In genomic region chr6:116280960-116281316, GRCh38 we compare ENCODE assay signal across 11 cellular contexts. TPM values are rescaled to one million over a fixed set of nuclear protein-coding genes. Genes with fewer than 3 reads are reported as not detected.
DNase-seq lines count a peak whose midpoint lies in the region; ATAC-seq and TF ChIP-seq lines count a peak whose summit lies in the region.
"Had no signal": no experiment of that assay in that cellular context is flagged by ENCODE, and none has a peak within 500 bp of the region (broad histone marks: within the 10 kb centered on the region; RNA-seq: fewer than 3 reads in every experiment).

No MANE protein-coding gene starts in this region.

- peak overlapping the region; percentile 50 for H2AFZ ChIP-seq in hepatocyte

- no peaks in the 10 kb centered on the region for H3K9me3 Mint-ChIP-seq in T-helper 1 cell treated with Interleukin-12 subunit alpha and Interleukin-12 subunit beta and Interleukin-4 antibody, amounts not matched to agents 30 μg/mL and 1 μg/mL, for 36 hours
- H3K9me3 Mint-ChIP-seq in activated CD4-positive, alpha-beta memory T cell treated with anti-CD3 and anti-CD28 coated beads for 36 hours, result no peaks in the 10 kb centered on the region
- H3K9me3 Mint-ChIP-seq in stimulated activated memory B cell treated with anti-CD40 and anti-IgM and Interleukin-4, amounts not matched to agents 10 μg/mL and 1 μg/mL and 100 μg/mL, for 72 hours, result no peaks in the 10 kb centered on the region

- no peaks in the 10 kb centered on the region for H3K9me3 ChIP-seq in hepatocyte (ENCODE audit: low read depth)

- peaks cover 53% of the 10 kb centered on the region for H3K79me2 ChIP-seq in hepatocyte

- peaks cover 30% of the 10 kb centered on the region for H4K20me1 ChIP-seq in hepatocyte (ENCODE audit: insufficient read depth, poor library complexity, severe bottlenecking)

- H3K27ac ChIP-seq in hepatocyte, result peak overlapping the region; percentile 88

- intact Hi-C loops in activated CD4-positive, alpha-beta memory T cell treated with anti-CD3 and anti-CD28 coated beads for 36 hours (cut with micrococcal nuclease), result no loop called here

- CTCF ChIA-PET in activated CD4-positive, alpha-beta memory T cell treated with anti-CD3 and anti-CD28 coated beads for 36 hours (lab: Charles Lee), result interaction anchor here (1.1 to 5.2 kb wide), 4 partner anchors 11 to 290 kb away, joined by 3 to 30 read pairs (median 6); partner anchors contain the start of gene RWDD1

- ATAC-seq in stimulated activated memory B cell treated with anti-CD40 and anti-IgM and Interleukin-4, amounts not matched to agents 10 μg/mL and 1 μg/mL and 100 μg/mL, for 72 hours, result no peak
- ATAC-seq in HG03045 (IDR thresholded peaks at IDR 0.05; ENCODE audit: unreplicated experiment), result no peak

- H3K27ac Mint-ChIP-seq in T-helper 1 cell treated with Interleukin-12 subunit alpha and Interleukin-12 subunit beta and Interleukin-4 antibody, amounts not matched to agents 30 μg/mL and 1 μg/mL, for 36 hours, result no peak overlapping the region
- H3K27ac Mint-ChIP-seq in activated CD4-positive, alpha-beta memory T cell treated with anti-CD3 and anti-CD28 coated beads for 36 hours, result peak overlapping the region; percentile 95
- H3K27ac Mint-ChIP-seq in stimulated activated memory B cell treated with anti-CD40 and anti-IgM and Interleukin-4, amounts not matched to agents 10 μg/mL and 1 μg/mL and 100 μg/mL, for 72 hours, result peak overlapping the region; percentile 96

- DNase-seq in T-helper 1 cell, result no peak
- DNase-seq in activated CD4-positive, alpha-beta memory T cell treated with anti-CD3 and anti-CD28 coated beads for 36 hours, result no peak
- DNase-seq in hepatocyte (ENCODE audit: low spot score), result no peak
- no peak for DNase-seq in H4 (ENCODE audit: low spot score)
- no peak for DNase-seq in DMS114 treated with DMSO at 0.1 percent for 48 hours (lab: John Stamatoyannopoulos, UW; ENCODE audit: unreplicated experiment)
- DNase-seq: 8988T; KBM-7; NK-92 treated with Interleukin-12 subunit alpha and Interleukin-12 subunit beta, amount 100 ng/mL, for 24 hours had no signal

- H3K4me1 ChIP-seq in hepatocyte (ENCODE audit: insufficient read depth), result peaks cover 19% of the 10 kb centered on the region

- no peak for TF ChIP-seq CTCF in hepatocyte (IDR thresholded peaks at IDR 0.05; ENCODE audit: poor library complexity)

- peak overlapping the region; percentile 26 for H3K4me3 Mint-ChIP-seq in T-helper 1 cell treated with Interleukin-12 subunit alpha and Interleukin-12 subunit beta and Interleukin-4 antibody, amounts not matched to agents 30 μg/mL and 1 μg/mL, for 36 hours
- peak overlapping the region; percentile 91 for H3K4me3 Mint-ChIP-seq in activated CD4-positive, alpha-beta memory T cell treated with anti-CD3 and anti-CD28 coated beads for 36 hours
- peak overlapping the region; percentile 97 for H3K4me3 Mint-ChIP-seq in stimulated activated memory B cell treated with anti-CD40 and anti-IgM and Interleukin-4, amounts not matched to agents 10 μg/mL and 1 μg/mL and 100 μg/mL, for 72 hours

- no peaks in the 10 kb centered on the region for H3K36me3 ChIP-seq in hepatocyte (replicated peaks; ENCODE audit: insufficient read depth, low read depth)

- peaks cover 26% of the 10 kb centered on the region for H3K36me3 Mint-ChIP-seq in T-helper 1 cell treated with Interleukin-12 subunit alpha and Interleukin-12 subunit beta and Interleukin-4 antibody, amounts not matched to agents 30 μg/mL and 1 μg/mL, for 36 hours (ENCODE audit: low read depth)
- H3K36me3 Mint-ChIP-seq in activated CD4-positive, alpha-beta memory T cell treated with anti-CD3 and anti-CD28 coated beads for 36 hours, result peaks cover 32% of the 10 kb centered on the region
- H3K36me3 Mint-ChIP-seq in stimulated activated memory B cell treated with anti-CD40 and anti-IgM and Interleukin-4, amounts not matched to agents 10 μg/mL and 1 μg/mL and 100 μg/mL, for 72 hours, result peaks cover 32% of the 10 kb centered on the region

- WGBS in hepatocyte (ENCODE audit: low lambda C conversion rate, missing lambda C conversion rate), result 93% methylated on average over 5 of the region's 5 CpGs

- H3K4me3 ChIP-seq in hepatocyte, result peak overlapping the region; percentile 51

- peak overlapping the region; percentile 75 for H3K4me2 ChIP-seq in hepatocyte

- peaks cover 12% of the 10 kb centered on the region for H3K27me3 Mint-ChIP-seq in T-helper 1 cell treated with Interleukin-12 subunit alpha and Interleukin-12 subunit beta and Interleukin-4 antibody, amounts not matched to agents 30 μg/mL and 1 μg/mL, for 36 hours (ENCODE audit: low read depth)
- H3K27me3 Mint-ChIP-seq in activated CD4-positive, alpha-beta memory T cell treated with anti-CD3 and anti-CD28 coated beads for 36 hours, result no peaks in the 10 kb centered on the region
- no peaks in the 10 kb centered on the region for H3K27me3 Mint-ChIP-seq in stimulated activated memory B cell treated with anti-CD40 and anti-IgM and Interleukin-4, amounts not matched to agents 10 μg/mL and 1 μg/mL and 100 μg/mL, for 72 hours

- H3K27me3 ChIP-seq in hepatocyte, result no peaks in the 10 kb centered on the region

- peaks cover 37% of the 10 kb centered on the region for H3K4me1 Mint-ChIP-seq in T-helper 1 cell treated with Interleukin-12 subunit alpha and Interleukin-12 subunit beta and Interleukin-4 antibody, amounts not matched to agents 30 μg/mL and 1 μg/mL, for 36 hours (ENCODE audit: low read depth)
- peaks cover 37% of the 10 kb centered on the region for H3K4me1 Mint-ChIP-seq in activated CD4-positive, alpha-beta memory T cell treated with anti-CD3 and anti-CD28 coated beads for 36 hours (ENCODE audit: low read depth)
- peaks cover 50% of the 10 kb centered on the region for H3K4me1 Mint-ChIP-seq in stimulated activated memory B cell treated with anti-CD40 and anti-IgM and Interleukin-4, amounts not matched to agents 10 μg/mL and 1 μg/mL and 100 μg/mL, for 72 hours

- POLR2A ChIA-PET in activated CD4-positive, alpha-beta memory T cell treated with anti-CD3 and anti-CD28 coated beads for 36 hours (lab: Charles Lee), result interaction anchor here (2.9 to 3.0 kb wide), 2 partner anchors 29 to 291 kb away, joined by 13 to 15 read pairs; partner anchors contain the start of gene RWDD1

- H3K9me2 ChIP-seq in hepatocyte (replicated peaks; ENCODE audit: insufficient read depth), result no peaks in the 10 kb centered on the region

RNA-seq across cellular contexts. Expression of gene TSPYL1, which starts 1.2 kb away (rescaled TPM):
- 10 to 100 TPM; 41.4 to 42.0 TPM for total RNA-seq in activated CD4-positive, alpha-beta memory T cell treated with anti-CD3 and anti-CD28 coated beads for 36 hours
- 76.7 and 85.0 TPM in 2 replicates for total RNA-seq in hepatocyte
- polyA plus RNA-seq in hepatocyte, result 24.2 and 32.1 TPM in 2 replicates
- total RNA-seq in H4 (2014; rRNA removed; shearing (Covaris generic)), result 38.4 and 39.9 TPM in 2 replicates

RNA-seq across cellular contexts. Expression of gene TSPYL4, which starts 27.1 kb away (rescaled TPM):
- total RNA-seq in activated CD4-positive, alpha-beta memory T cell treated with anti-CD3 and anti-CD28 coated beads for 36 hours, result 10 to 100 TPM; 10.5 to 11.1 TPM
- total RNA-seq in hepatocyte, result 24.3 and 25.3 TPM in 2 replicates
- 11.9 and 13.0 TPM in 2 replicates for polyA plus RNA-seq in hepatocyte
- 5.8 and 6.3 TPM in 2 replicates for total RNA-seq in H4 (2014; rRNA removed; shearing (Covaris generic))

Comparison
In these comparisons a context has a peak if more than half of its experiments do, and no peak if none do; other contexts are left out.
1. H3K4me3 Mint-ChIP-seq: peak in every context shown above with its lines; median percentile 97 in stimulated activated memory B cell treated with anti-CD40 and anti-IgM and Interleukin-4, amounts not matched to agents 10 μg/mL and 1 μg/mL and 100 μg/mL, for 72 hours; 91 in activated CD4-positive, alpha-beta memory T cell treated with anti-CD3 and anti-CD28 coated beads for 36 hours; 26 in T-helper 1 cell treated with Interleukin-12 subunit alpha and Interleukin-12 subunit beta and Interleukin-4 antibody, amounts not matched to agents 30 μg/mL and 1 μg/mL, for 36 hours.